In genomic region chr4:151540728-151541437, GRCh38 we compare ENCODE assay signal across 1 cellular context.
TF ChIP-seq lines count a peak whose summit lies in the region.

No MANE protein-coding gene starts in this region.

TF ChIP-seq in SK-N-SH, 30 proteins besides CTCF, POLR2A, EP300 and RAD21 (continued from another document):
- TF ChIP-seq TEAD4 (IDR thresholded peaks at IDR 0.05; ENCODE audit: borderline replicate concordance, insufficient read depth) (peak; percentile 58; the same call in 1 of the 2 replicates), FOXJ3 (CRISPR knock-in tag; IDR thresholded peaks at IDR 0.05) (0 out of 2 replicates have a peak, but pooled peaks have one; percentile 43), TAF1 (IDR thresholded peaks at IDR 0.05; ENCODE audit: borderline replicate concordance, low read depth, low read length) (no peak), ZBTB33 (IDR thresholded peaks at IDR 0.05; ENCODE audit: borderline replicate concordance, low read depth) (no peak), USF1 (IDR thresholded peaks at IDR 0.05; ENCODE audit: borderline replicate concordance, low read depth) (no peak), GATA2 (CRISPR knock-in tag; IDR thresholded peaks at IDR 0.05) (no peak), FOXM1 (IDR thresholded peaks at IDR 0.05; ENCODE audit: low read depth) (0 out of 2 replicates have a peak, but pooled peaks have one; percentile 48)
